8 cellular contexts compared by ENCODE assay signal in the genomic region with DNA sequence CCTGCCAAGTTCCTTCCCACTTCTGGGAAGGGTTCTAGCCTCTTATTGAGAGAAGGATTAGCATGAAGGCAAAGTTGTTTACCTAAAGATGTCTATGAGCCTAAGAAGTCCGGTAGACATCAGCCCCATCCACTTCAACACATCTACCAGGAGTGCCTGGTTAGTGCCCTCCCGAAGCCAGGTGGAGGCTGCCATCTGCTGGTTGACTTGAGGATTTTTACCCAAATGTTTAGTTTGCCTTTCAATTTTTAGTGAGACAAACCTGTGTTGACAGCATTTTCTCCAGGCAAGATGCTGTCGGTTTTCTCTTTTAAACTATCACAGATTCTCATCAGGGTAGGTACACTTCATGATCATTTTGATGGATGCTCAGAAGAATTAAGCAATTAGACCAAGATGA.
DNase-seq lines count a peak whose midpoint lies in the region; ATAC-seq and TF ChIP-seq lines count a peak whose summit lies in the region.

No MANE protein-coding gene starts in this region.

- peaks cover 8% of the 10 kb centered on the region for H3K27me3 Mint-ChIP-seq in nephron (ENCODE audit: low read depth)

- H3K4me1 Mint-ChIP-seq in nephron = no peaks in the 10 kb centered on the region

- H3K36me3 Mint-ChIP-seq in nephron (ENCODE audit: low read depth) = no peaks in the 10 kb centered on the region

- peak overlapping the region in 2 of 3 experiments; percentile 20 to 40 for H3K27ac Mint-ChIP-seq in nephron

- no peak overlapping the region for H3K4me2 ChIP-seq in PC-9

- H3K4me3 Mint-ChIP-seq in nephron = no peak overlapping the region

- peaks cover 23% of the 10 kb centered on the region; the same call in 1 of the 2 replicates for H3K27me3 ChIP-seq in PC-9 (ENCODE audit: insufficient read depth, low read depth)

- no peaks in the 10 kb centered on the region for H3K4me1 ChIP-seq in PC-9 (replicated peaks; ENCODE audit: insufficient read depth)

- no peaks in the 10 kb centered on the region for H3K79me2 ChIP-seq in PC-9 (ENCODE audit: low read depth)

- POLR2A ChIA-PET in AG04449 (lab: Yijun Ruan, JAX) = no interaction called here
- POLR2A ChIA-PET in PC-9 (lab: Charles Lee; ENCODE audit: unreplicated experiment) = no interaction called here

- no peaks in the 10 kb centered on the region for H3K9me2 ChIP-seq in PC-9 (ENCODE audit: insufficient read depth)

- H3K27ac ChIP-seq in PC-9 = no peak overlapping the region

- BruUV-seq in PC-9 (replicated peaks; lab: Mats Ljungman, UMichigan) = no TSS peak

- CTCF ChIA-PET in AG04449 (lab: Yijun Ruan, JAX) (interaction anchor here (0.6 to 17.6 kb wide), 68 partner anchors 9 to 884 kb away, joined by 3 to 280 read pairs (median 4); a partner anchor contains a TSS), PC-9 (lab: Charles Lee) (interaction anchor here (0.6 to 0.7 kb wide), 8 partner anchors 89 to 600 kb away, joined by 3 to 10 read pairs (median 5); no protein-coding TSS in a partner anchor)

- H2AFZ ChIP-seq in PC-9 = no peak overlapping the region

- no peak for DNase-seq in AG04449 (ENCODE audit: low read depth, low spot score)
- peak; percentile 48 for DNase-seq in KG1 (lab: John Stamatoyannopoulos, UW)
- DNase-seq in PC-9 = peak; percentile 45 to 69
- DNase-seq in activated T-cell treated with anti-CD3 and anti-CD28 coated beads, Interleukin-2, amount 50 U/mL, for 1 hour = peak; percentile 77
- DNase-seq in fibroblast of gingiva (ENCODE audit: low read depth) = peak; percentile 66
- DNase-seq in stimulated activated naive CD4-positive, alpha-beta T cell (lab: John Stamatoyannopoulos, UW) = peak; percentile 58 to 86 (median 70)

- no peaks in the 10 kb centered on the region for H3F3A ChIP-seq in PC-9 (ENCODE audit: insufficient read depth, low read depth)

- peak; percentile 52 for ATAC-seq in GM18873 (IDR thresholded peaks at IDR 0.05; ENCODE audit: low FRiP score, unreplicated experiment)

- intact Hi-C loops in PC-9 (cut with micrococcal nuclease; ENCODE audit: unreplicated experiment) = loop anchor here (1.0 to 5.0 kb wide), 9 partner anchors 106 to 907 kb away; no protein-coding TSS in a partner anchor

- no peak overlapping the region for H3K4me3 ChIP-seq in AG04449 (ENCODE audit: low read depth, low read length)
- H3K4me3 ChIP-seq in PC-9 = no peak overlapping the region

- no peaks in the 10 kb centered on the region for H3K9me3 ChIP-seq in PC-9 (ENCODE audit: insufficient read depth, low read depth)

- TF ChIP-seq CTCF in AG04449 (IDR thresholded peaks at IDR 0.05; ENCODE audit: insufficient read depth, low read length, missing control alignments) (peak; percentile 67), PC-9 (conservative IDR thresholded peaks at IDR 0.05) (peak; percentile 94), nephron (IDR thresholded peaks at IDR 0.05; ENCODE audit: unreplicated experiment in 3 of 3) (peak; percentile 82 to 84 (median 84))

- no peaks in the 10 kb centered on the region for H3K9me3 Mint-ChIP-seq in nephron

- H3K36me3 ChIP-seq in PC-9 (ENCODE audit: low read depth) = no peaks in the 10 kb centered on the region

- H4K20me1 ChIP-seq in PC-9 (ENCODE audit: insufficient read depth) = no peaks in the 10 kb centered on the region
